ENCODE assay signal across 2 cellular contexts in genomic region chr17:43533699-43534098, GRCh38.
A peak's percentile ranks its signal among the peaks of the same experiment; 100 is the strongest.
TF ChIP-seq lines count a peak whose summit lies in the region.

No MANE protein-coding gene starts in this region.

TF ChIP-seq in IMR-90, 13 proteins besides CTCF, POLR2A, EP300 and RAD21:
- no peak for TF ChIP-seq CHD1 (IDR thresholded peaks at IDR 0.05; ENCODE audit: low read depth, low read length)
- TF ChIP-seq RFX5 (IDR thresholded peaks at IDR 0.05; ENCODE audit: low read depth, low read length): no peak
- TF ChIP-seq USF2 (IDR thresholded peaks at IDR 0.05; ENCODE audit: low read depth, low read length): no peak
- TF ChIP-seq FOS (IDR thresholded peaks at IDR 0.05; ENCODE audit: low read depth, low read length): no peak
TF ChIP-seq in IMR-90: peak in this region for 0.

TF ChIP-seq in H1, 55 proteins besides CTCF, POLR2A, EP300 and RAD21:
- 0 out of 2 replicates have a peak, but pooled peaks have one; percentile 25 for TF ChIP-seq KDM1A (IDR thresholded peaks at IDR 0.05; ENCODE audit: borderline replicate concordance, low read length)
- TF ChIP-seq SIRT6 (IDR thresholded peaks at IDR 0.05; ENCODE audit: low read length): no peak
TF ChIP-seq in H1: peak in this region for 1.
